In the genomic region with DNA sequence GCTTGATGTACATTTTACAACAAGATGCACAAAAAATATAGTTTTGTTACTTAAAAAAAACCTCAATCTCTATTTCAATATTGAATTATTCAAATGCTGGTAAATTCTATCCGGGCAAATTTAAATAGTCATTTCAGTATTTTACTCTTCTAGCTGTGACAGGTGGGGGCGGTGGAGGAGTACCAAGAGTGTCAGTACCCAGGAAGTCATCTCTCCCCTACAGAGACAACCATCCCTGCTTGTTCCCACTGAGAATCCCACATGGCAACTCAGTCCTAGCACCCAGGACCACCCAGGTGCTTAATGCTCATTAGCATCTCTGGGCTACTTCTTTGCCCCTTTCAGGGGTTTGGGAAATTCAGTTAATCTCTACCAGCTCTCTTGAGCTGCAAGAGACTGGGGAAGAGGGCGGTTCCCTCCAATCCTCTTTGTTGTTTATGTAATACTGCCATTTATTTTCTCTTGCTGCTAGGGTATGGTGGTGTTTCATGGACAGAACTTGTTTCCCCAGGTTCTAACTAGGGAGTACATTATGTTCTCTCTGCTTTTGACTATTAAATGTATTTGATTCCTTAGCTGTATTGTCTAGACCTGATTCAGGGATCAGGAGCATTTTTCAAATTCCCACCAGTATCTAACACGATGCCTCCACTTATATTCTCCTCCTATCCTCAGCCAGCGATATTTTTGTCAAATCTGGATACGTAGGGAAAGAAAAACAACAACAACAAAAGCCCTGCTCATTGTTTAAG, we compare ENCODE assay signal across 16 cellular contexts.
"Had no signal": no experiment of that assay in that cellular context is flagged by ENCODE, and none has a peak within 500 bp of the region (broad histone marks: within the 10 kb centered on the region; RNA-seq: fewer than 3 reads in every experiment).

No MANE protein-coding gene starts in this region.

- H3K9me3 Mint-ChIP-seq: neural crest cell had no signal

- H3K36me3 ChIP-seq: pancreas, tibial artery, vagina, WERI-Rb-1 had no signal

- H3K27me3 ChIP-seq: pancreas, tibial artery, vagina had no signal

- DNase-seq: activated CD4-positive, alpha-beta memory T cell treated with anti-CD3 and anti-CD28 coated beads, Interleukin-2, amount 10 ng/mL, durations not matched to agents 7 days and 5 days; activated CD4-positive, alpha-beta T cell treated with anti-CD3 and anti-CD28 coated beads for 36 hours; activated effector memory CD4-positive, alpha-beta T cell treated with Interleukin-2 at 50 U/mL for 16 hours; activated naive CD4-positive, alpha-beta T cell treated with anti-CD3 and anti-CD28 coated beads, Interleukin-2, amount 50 U/mL, for 16 hours; activated T-cell treated with anti-CD3 and anti-CD28 coated beads, Interleukin-2, amount 50 U/mL, for 24 hours; hippocampal formation; kidney glomerular epithelial cell; pancreas; stimulated activated CD4-positive, alpha-beta T cell treated with anti-CD3 and anti-CD28 coated beads, Interleukin-2, amount 100 ng/mL, for 48 hours; stimulated activated naive B cell treated with anti-CD40 and anti-IgM and Interleukin-4, amounts not matched to agents 10 μg/mL and 1 μg/mL and 100 μg/mL, for 72 hours; T-helper 17 cell; tibial artery; WERI-Rb-1 had no signal

- H3K27ac Mint-ChIP-seq: activated CD4-positive, alpha-beta memory T cell treated with anti-CD3 and anti-CD28 coated beads, Interleukin-2, amount 10 ng/mL, durations not matched to agents 7 days and 5 days; activated CD4-positive, alpha-beta T cell treated with anti-CD3 and anti-CD28 coated beads for 36 hours; activated T-cell treated with anti-CD3 and anti-CD28 coated beads, Interleukin-2, amount 50 U/mL, for 24 hours; stimulated activated naive B cell treated with anti-CD40 and anti-IgM and Interleukin-4, amounts not matched to agents 10 μg/mL and 1 μg/mL and 100 μg/mL, for 72 hours; T-helper 17 cell had no signal

- H3K4me3 ChIP-seq: pancreas, tibial artery, vagina had no signal

- H3K4me3 Mint-ChIP-seq: activated CD4-positive, alpha-beta memory T cell treated with anti-CD3 and anti-CD28 coated beads, Interleukin-2, amount 10 ng/mL, durations not matched to agents 7 days and 5 days; activated CD4-positive, alpha-beta T cell treated with anti-CD3 and anti-CD28 coated beads for 36 hours; activated T-cell treated with anti-CD3 and anti-CD28 coated beads, Interleukin-2, amount 50 U/mL, for 24 hours; neural crest cell; stimulated activated naive B cell treated with anti-CD40 and anti-IgM and Interleukin-4, amounts not matched to agents 10 μg/mL and 1 μg/mL and 100 μg/mL, for 72 hours; T-helper 17 cell had no signal

- H3K27me3 Mint-ChIP-seq: activated CD4-positive, alpha-beta memory T cell treated with anti-CD3 and anti-CD28 coated beads, Interleukin-2, amount 10 ng/mL, durations not matched to agents 7 days and 5 days; activated CD4-positive, alpha-beta T cell treated with anti-CD3 and anti-CD28 coated beads for 36 hours; activated T-cell treated with anti-CD3 and anti-CD28 coated beads, Interleukin-2, amount 50 U/mL, for 24 hours; stimulated activated naive B cell treated with anti-CD40 and anti-IgM and Interleukin-4, amounts not matched to agents 10 μg/mL and 1 μg/mL and 100 μg/mL, for 72 hours; T-helper 17 cell had no signal

- H3K27ac ChIP-seq: pancreas, tibial artery, vagina, WERI-Rb-1 had no signal

- H3K36me3 Mint-ChIP-seq: stimulated activated naive B cell treated with anti-CD40 and anti-IgM and Interleukin-4, amounts not matched to agents 10 μg/mL and 1 μg/mL and 100 μg/mL, for 72 hours had no signal

- ATAC-seq: activated CD4-positive, alpha-beta T cell treated with anti-CD3 and anti-CD28 coated beads for 36 hours; esophagus mucosa; pancreas; stimulated activated naive B cell treated with anti-CD40 and anti-IgM and Interleukin-4, amounts not matched to agents 10 μg/mL and 1 μg/mL and 100 μg/mL, for 72 hours; T-helper 17 cell had no signal

- H3K9me3 ChIP-seq: pancreas, tibial artery, vagina had no signal

- H3K4me1 ChIP-seq: tibial artery, vagina had no signal

- H3K4me1 Mint-ChIP-seq: activated CD4-positive, alpha-beta memory T cell treated with anti-CD3 and anti-CD28 coated beads, Interleukin-2, amount 10 ng/mL, durations not matched to agents 7 days and 5 days; activated CD4-positive, alpha-beta T cell treated with anti-CD3 and anti-CD28 coated beads for 36 hours; stimulated activated naive B cell treated with anti-CD40 and anti-IgM and Interleukin-4, amounts not matched to agents 10 μg/mL and 1 μg/mL and 100 μg/mL, for 72 hours; T-helper 17 cell had no signal
